Comparison of ENCODE assay signal across 1 cellular context in the genomic region with DNA sequence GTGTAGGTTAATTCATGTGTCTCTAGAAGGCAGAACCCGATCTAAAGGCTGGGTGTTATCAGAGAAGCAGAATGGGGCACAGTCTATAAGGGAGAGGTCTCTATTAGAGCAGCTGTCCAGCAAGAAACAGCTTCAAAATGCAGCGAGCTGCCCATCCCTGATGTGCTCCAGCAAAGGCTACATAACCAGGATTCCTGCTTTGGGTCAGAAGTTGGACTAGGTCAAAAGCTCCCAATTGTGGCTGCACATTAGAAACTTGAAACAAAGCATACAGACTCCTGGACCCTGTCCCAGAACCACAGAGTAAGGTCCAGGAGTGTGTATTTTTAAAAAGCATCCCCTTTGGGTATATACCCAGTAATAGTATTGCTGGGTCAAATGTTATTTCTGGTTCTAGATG.
TF ChIP-seq lines count a peak whose summit lies in the region.

No MANE protein-coding gene starts in this region.

TF ChIP-seq in WTC11, 78 proteins besides CTCF, POLR2A, EP300 and RAD21 (continued from another document):
- TF ChIP-seq, protein P1, sequence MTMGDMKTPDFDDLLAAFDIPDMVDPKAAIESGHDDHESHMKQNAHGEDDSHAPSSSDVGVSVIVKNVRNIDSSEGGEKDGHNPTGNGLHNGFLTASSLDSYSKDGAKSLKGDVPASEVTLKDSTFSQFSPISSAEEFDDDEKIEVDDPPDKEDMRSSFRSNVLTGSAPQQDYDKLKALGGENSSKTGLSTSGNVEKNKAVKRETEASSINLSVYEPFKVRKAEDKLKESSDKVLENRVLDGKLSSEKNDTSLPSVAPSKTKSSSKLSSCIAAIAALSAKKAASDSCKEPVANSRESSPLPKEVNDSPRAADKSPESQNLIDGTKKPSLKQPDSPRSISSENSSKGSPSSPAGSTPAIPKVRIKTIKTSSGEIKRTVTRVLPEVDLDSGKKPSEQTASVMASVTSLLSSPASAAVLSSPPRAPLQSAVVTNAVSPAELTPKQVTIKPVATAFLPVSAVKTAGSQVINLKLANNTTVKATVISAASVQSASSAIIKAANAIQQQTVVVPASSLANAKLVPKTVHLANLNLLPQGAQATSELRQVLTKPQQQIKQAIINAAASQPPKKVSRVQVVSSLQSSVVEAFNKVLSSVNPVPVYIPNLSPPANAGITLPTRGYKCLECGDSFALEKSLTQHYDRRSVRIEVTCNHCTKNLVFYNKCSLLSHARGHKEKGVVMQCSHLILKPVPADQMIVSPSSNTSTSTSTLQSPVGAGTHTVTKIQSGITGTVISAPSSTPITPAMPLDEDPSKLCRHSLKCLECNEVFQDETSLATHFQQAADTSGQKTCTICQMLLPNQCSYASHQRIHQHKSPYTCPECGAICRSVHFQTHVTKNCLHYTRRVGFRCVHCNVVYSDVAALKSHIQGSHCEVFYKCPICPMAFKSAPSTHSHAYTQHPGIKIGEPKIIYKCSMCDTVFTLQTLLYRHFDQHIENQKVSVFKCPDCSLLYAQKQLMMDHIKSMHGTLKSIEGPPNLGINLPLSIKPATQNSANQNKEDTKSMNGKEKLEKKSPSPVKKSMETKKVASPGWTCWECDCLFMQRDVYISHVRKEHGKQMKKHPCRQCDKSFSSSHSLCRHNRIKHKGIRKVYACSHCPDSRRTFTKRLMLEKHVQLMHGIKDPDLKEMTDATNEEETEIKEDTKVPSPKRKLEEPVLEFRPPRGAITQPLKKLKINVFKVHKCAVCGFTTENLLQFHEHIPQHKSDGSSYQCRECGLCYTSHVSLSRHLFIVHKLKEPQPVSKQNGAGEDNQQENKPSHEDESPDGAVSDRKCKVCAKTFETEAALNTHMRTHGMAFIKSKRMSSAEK (CRISPR knock-in tag; IDR thresholded peaks at IDR 0.05; ENCODE audit: borderline replicate concordance) = no peak
- TF ChIP-seq NR2C2 (CRISPR knock-in tag; IDR thresholded peaks at IDR 0.05) (no peak), ZNF396 (CRISPR knock-in tag; IDR thresholded peaks at IDR 0.05; ENCODE audit: borderline replicate concordance) (no peak), JAZF1 (CRISPR knock-in tag; IDR thresholded peaks at IDR 0.05) (no peak), ATF1 (CRISPR knock-in tag; IDR thresholded peaks at IDR 0.05) (no peak)
